ENCODE assay signal across 1 cellular context in genomic region chr12:1776139-1776975, GRCh38.
A peak's percentile ranks its signal among the peaks of the same experiment; 100 is the strongest.
TF ChIP-seq lines count a peak whose summit lies in the region.

No MANE protein-coding gene starts in this region.

TF ChIP-seq in K562, 482 proteins besides CTCF, POLR2A, EP300 and RAD21 (continued from another document):
- TF ChIP-seq HMBOX1 (IDR thresholded peaks at IDR 0.05) (peak; percentile 69; the same call in 1 of the 2 replicates), GTF3C2 (IDR thresholded peaks at IDR 0.05; ENCODE audit: borderline replicate concordance, extremely low read depth, insufficient read length) (no peak)
